22 cellular contexts compared by ENCODE assay signal in genomic region chr2:136344339-136344738, GRCh38.
"Had no signal": no experiment of that assay in that cellular context is flagged by ENCODE, and none has a peak within 500 bp of the region (broad histone marks: within the 10 kb centered on the region; RNA-seq: fewer than 3 reads in every experiment).

No MANE protein-coding gene starts in this region.

- H3K4me3 ChIP-seq: breast epithelium, K562 had no signal

- H3K4me1 Mint-ChIP-seq: activated CD4-positive, alpha-beta T cell treated with anti-CD3 and anti-CD28 coated beads, Interleukin-2, amount 10 ng/mL, durations not matched to agents 7 days and 5 days; WTC11 had no signal

- H3K9me3 ChIP-seq: breast epithelium, SK-N-SH had no signal

- H3K4me3 Mint-ChIP-seq: activated CD4-positive, alpha-beta memory T cell treated with anti-CD3 and anti-CD28 coated beads for 36 hours; activated CD4-positive, alpha-beta T cell treated with anti-CD3 and anti-CD28 coated beads, Interleukin-2, amount 10 ng/mL, durations not matched to agents 7 days and 5 days; activated naive CD4-positive, alpha-beta T cell treated with anti-CD3 and anti-CD28 coated beads for 36 hours; activated T-cell treated with anti-CD3 and anti-CD28 coated beads, Interleukin-2, amount 50 U/mL, for 24 hours; WTC11 had no signal

- H3K27me3 Mint-ChIP-seq: activated CD4-positive, alpha-beta memory T cell treated with anti-CD3 and anti-CD28 coated beads for 36 hours; activated CD4-positive, alpha-beta T cell treated with anti-CD3 and anti-CD28 coated beads, Interleukin-2, amount 10 ng/mL, durations not matched to agents 7 days and 5 days; activated T-cell treated with anti-CD3 and anti-CD28 coated beads, Interleukin-2, amount 50 U/mL, for 24 hours had no signal

- H3K36me3 ChIP-seq: breast epithelium had no signal

- H3K9me3 Mint-ChIP-seq: activated CD4-positive, alpha-beta memory T cell treated with anti-CD3 and anti-CD28 coated beads for 36 hours; activated CD4-positive, alpha-beta T cell treated with anti-CD3 and anti-CD28 coated beads, Interleukin-2, amount 10 ng/mL, durations not matched to agents 7 days and 5 days had no signal

- H3K4me1 ChIP-seq: breast epithelium had no signal

- H3K36me3 Mint-ChIP-seq: activated CD4-positive, alpha-beta memory T cell treated with anti-CD3 and anti-CD28 coated beads for 36 hours had no signal

- H3K27ac ChIP-seq: breast epithelium had no signal

- H3K27ac Mint-ChIP-seq: activated CD4-positive, alpha-beta memory T cell treated with anti-CD3 and anti-CD28 coated beads for 36 hours; activated CD4-positive, alpha-beta T cell treated with anti-CD3 and anti-CD28 coated beads, Interleukin-2, amount 10 ng/mL, durations not matched to agents 7 days and 5 days; activated naive CD4-positive, alpha-beta T cell treated with anti-CD3 and anti-CD28 coated beads for 36 hours; activated T-cell treated with anti-CD3 and anti-CD28 coated beads, Interleukin-2, amount 50 U/mL, for 24 hours; WTC11 had no signal

- ATAC-seq: K562, Right ventricle myocardium inferior, WTC11 had no signal

- H3K27me3 ChIP-seq: breast epithelium had no signal

- DNase-seq: activated CD4-positive, alpha-beta memory T cell treated with anti-CD3 and anti-CD28 coated beads for 36 hours; activated CD4-positive, alpha-beta T cell treated with anti-CD3 and anti-CD28 coated beads, Interleukin-2, amount 10 ng/mL, durations not matched to agents 7 days and 5 days; activated CD4-positive, CD25-positive, alpha-beta regulatory T cell treated with anti-CD3 and anti-CD28 coated beads, Interleukin-2, amount 50 U/mL, for 72 hours; activated effector memory CD4-positive, alpha-beta T cell treated with anti-CD3 and anti-CD28 coated beads, Interleukin-2, amount 50 U/mL, for 16 hours; activated naive CD4-positive, alpha-beta T cell treated with anti-CD3 and anti-CD28 coated beads for 36 hours; activated T-cell treated with anti-CD3 and anti-CD28 coated beads, Interleukin-2, amount 50 U/mL, for 24 hours; aorta; caudate nucleus; Karpas-422; MM.1S; NCI-H1105 treated with DMSO at 0.1 percent for 48 hours; NCI-H1436 treated with DMSO at 0.1 percent for 48 hours; NCI-H187; NCI-H2081; NCI-H446; RPMI8226; SK-N-SH; T-helper 1 cell had no signal
